ENCODE assay signal across 16 cellular contexts in the genomic region with DNA sequence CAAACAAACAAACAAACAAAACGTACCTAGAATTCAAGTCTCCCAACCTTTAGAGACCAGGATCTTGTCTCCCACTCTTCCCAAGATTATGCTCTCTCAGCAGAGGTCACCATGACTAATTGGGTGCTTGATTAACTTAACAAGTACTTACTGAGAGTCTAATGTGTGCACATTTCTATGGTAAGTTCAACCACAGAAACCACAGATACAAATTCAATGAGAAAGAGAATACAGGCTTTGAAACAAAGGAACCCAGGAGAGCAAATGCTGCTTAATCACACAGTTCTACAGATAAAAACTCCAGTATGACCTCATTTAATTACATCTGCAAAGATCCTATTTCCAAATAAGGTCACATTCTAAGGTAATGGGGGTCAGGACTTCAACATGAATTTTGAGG.
DNase-seq lines count a peak whose midpoint lies in the region; ATAC-seq and TF ChIP-seq lines count a peak whose summit lies in the region.
"Had no signal": no experiment of that assay in that cellular context is flagged by ENCODE, and none has a peak within 500 bp of the region (broad histone marks: within the 10 kb centered on the region; RNA-seq: fewer than 3 reads in every experiment).

No MANE protein-coding gene starts in this region.

- no peaks in the 10 kb centered on the region for H3K4me1 ChIP-seq in upper lobe of right lung
- no peaks in the 10 kb centered on the region for H3K4me1 ChIP-seq in tibial nerve
- H3K4me1 ChIP-seq: lower lobe of right lung had no signal

- peak; percentile 0 for DNase-seq in GM04503 (ENCODE audit: low read depth)
- DNase-seq in M059J (ENCODE audit: low read depth): peak; percentile 45
- peak; percentile 6 for DNase-seq in astrocyte of the cerebellum (ENCODE audit: low read depth)
- DNase-seq in kidney epithelial cell (ENCODE audit: low read depth): peak; percentile 29
- no peak for DNase-seq in KBM-7
- no peak for DNase-seq in upper lobe of right lung
- no peak for DNase-seq in tibial nerve (ENCODE audit: low spot score in 2 of 2)
- DNase-seq: activated CD4-positive, alpha-beta T cell treated with anti-CD3 and anti-CD28 coated beads for 4 hours; Calu3; effector memory CD4-positive, alpha-beta T cell; lower lobe of right lung; MG63; NK-92 treated with Interleukin-12 subunit alpha and Interleukin-12 subunit beta, amount 100 ng/mL, for 24 hours; SIG-M5; T-helper 9 cell had no signal

- in situ Hi-C loops in astrocyte of the cerebellum (cut with HindIII; ENCODE audit: low sequenced_read_pairs) (no loop called here), KBM-7 (cut with MboI; ENCODE audit: low pct_unique_long_range_greater_than_20kb, low sequenced_read_pairs) (no loop called here)

- H3K36me3 ChIP-seq in kidney epithelial cell (ENCODE audit: control insufficient read depth, insufficient read depth, low read length): no peaks in the 10 kb centered on the region
- no peaks in the 10 kb centered on the region for H3K36me3 ChIP-seq in upper lobe of right lung
- peaks cover 0 to 31% (median 0%) of the 10 kb centered on the region in 3 donors for H3K36me3 ChIP-seq in tibial nerve
- H3K36me3 ChIP-seq: lower lobe of right lung, MG63 had no signal

- intact Hi-C loops in upper lobe of right lung (cut with DNase I): no loop called here

- no peaks in the 10 kb centered on the region for H3K27me3 ChIP-seq in kidney epithelial cell (ENCODE audit: control insufficient read depth, insufficient read depth, low read length)
- no peaks in the 10 kb centered on the region for H3K27me3 ChIP-seq in upper lobe of right lung
- no peaks in the 10 kb centered on the region for H3K27me3 ChIP-seq in tibial nerve
- H3K27me3 ChIP-seq: MG63 had no signal

- no peak for TF ChIP-seq EP300 in tibial nerve (IDR thresholded peaks at IDR 0.05)

- H3K9me3 ChIP-seq in upper lobe of right lung: no peaks in the 10 kb centered on the region
- no peaks in the 10 kb centered on the region for H3K9me3 ChIP-seq in tibial nerve
- H3K9me3 ChIP-seq: lower lobe of right lung, MG63 had no signal

- 87 to 100% methylated on average over 1 of the region's 1 CpG for WGBS in tibial nerve, 2 donors

- ATAC-seq in upper lobe of right lung: no peak
- no peak for ATAC-seq in HG02798 (IDR thresholded peaks at IDR 0.05; ENCODE audit: poor library complexity, unreplicated experiment)
- ATAC-seq: lower lobe of right lung had no signal

- TF ChIP-seq CTCF in astrocyte of the cerebellum (IDR thresholded peaks at IDR 0.05; ENCODE audit: low read depth, low read length, missing control alignments) (no peak), kidney epithelial cell (IDR thresholded peaks at IDR 0.05; ENCODE audit: insufficient read depth, low read length, poor library complexity, severe bottlenecking) (no peak), upper lobe of right lung (IDR thresholded peaks at IDR 0.05) (no peak), tibial nerve (IDR thresholded peaks at IDR 0.05) (no peak)

- TF ChIP-seq POLR2A in tibial nerve (IDR thresholded peaks at IDR 0.05): no peak

- H3K27ac ChIP-seq in upper lobe of right lung: no peak overlapping the region
- H3K27ac ChIP-seq in tibial nerve: no peak overlapping the region
- H3K27ac ChIP-seq: lower lobe of right lung had no signal

- no peak overlapping the region for H3K4me3 ChIP-seq in astrocyte of the cerebellum (ENCODE audit: low read depth, low read length)
- no peak overlapping the region for H3K4me3 ChIP-seq in kidney epithelial cell (ENCODE audit: low read depth, low read length)
- no peak overlapping the region for H3K4me3 ChIP-seq in upper lobe of right lung
- no peak overlapping the region for H3K4me3 ChIP-seq in tibial nerve
- H3K4me3 ChIP-seq: lower lobe of right lung, MG63 had no signal

Comparison
In these comparisons a context has a peak if more than half of its experiments do, and no peak if none do; other contexts are left out.
1. DNase-seq: peak in GM04503 (single experiment), M059J (single experiment), astrocyte of the cerebellum (single experiment) and kidney epithelial cell (single experiment); none in KBM-7 (single experiment), upper lobe of right lung (single experiment) and tibial nerve (0 of 2).